7 cellular contexts compared by ENCODE assay signal in the genomic region with DNA sequence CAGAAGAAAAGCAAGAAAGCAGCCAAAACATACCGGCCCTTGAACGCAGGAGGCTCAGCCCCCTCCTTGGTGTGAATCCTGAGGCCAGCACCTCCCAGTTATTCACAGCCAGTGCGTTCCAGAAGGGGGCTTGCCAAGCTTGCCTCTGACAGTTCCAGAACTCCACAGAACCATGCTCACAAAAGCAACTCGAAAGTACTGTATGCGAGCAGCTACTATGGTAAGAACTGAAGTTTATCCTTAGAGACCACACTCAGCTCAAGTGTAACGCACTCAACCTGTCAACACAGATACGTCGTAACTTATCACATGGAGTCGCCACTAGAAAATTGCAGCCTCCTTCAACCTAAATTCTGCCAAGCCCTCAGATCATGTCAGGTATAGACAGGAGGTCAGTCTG. TPM values are rescaled to one million over a fixed set of nuclear protein-coding genes. Genes with fewer than 3 reads are reported as not detected.
DNase-seq lines count a peak whose midpoint lies in the region; ATAC-seq and TF ChIP-seq lines count a peak whose summit lies in the region.

No MANE protein-coding gene starts in this region.

- H4K20me1 ChIP-seq in HCT116 (ENCODE audit: insufficient read depth) (no peaks in the 10 kb centered on the region), smooth muscle cell (ENCODE audit: low read depth) (peaks cover 52% of the 10 kb centered on the region)

- TSS peak; percentile 41 for BruUV-seq in HCT116 (replicated peaks; lab: Mats Ljungman, UMichigan)

- 21 to 36% methylated on average over 9 of the region's 9 CpGs for WGBS in heart right ventricle, 2 donors
- WGBS in smooth muscle cell (ENCODE audit: low lambda C conversion rate), result 62% methylated on average over 9 of the region's 9 CpGs

- H3K4me3 Mint-ChIP-seq in WTC11, result peak overlapping the region; percentile 85

- H3K4me1 Mint-ChIP-seq in WTC11, result peaks cover 21% of the 10 kb centered on the region

- no peaks in the 10 kb centered on the region for H3K9me2 ChIP-seq in HCT116 (ENCODE audit: insufficient read depth)

- H3K27ac ChIP-seq in HCT116 (ENCODE audit: low read depth, low read length) (no peak overlapping the region), heart right ventricle (peak overlapping the region in 9 of 10 donors; percentile 86 to 98 (median 96)), smooth muscle cell (ENCODE audit: low read depth) (peak overlapping the region; percentile 61)

- no peak for TF ChIP-seq RAD21 in HCT116 (IDR thresholded peaks at IDR 0.05; ENCODE audit: low read depth)

- TF ChIP-seq POLR2A in HCT116 (IDR thresholded peaks at IDR 0.05; ENCODE audit: borderline replicate concordance, extremely low read depth, insufficient read depth, insufficient read length), result no peak

- H3K36me3 Mint-ChIP-seq in WTC11, result peaks cover 3% of the 10 kb centered on the region; the same call in 1 of the 2 replicates

- H3K27me3 Mint-ChIP-seq in WTC11 (ENCODE audit: low read depth), result no peaks in the 10 kb centered on the region

- H3K9me3 ChIP-seq in HCT116 (ENCODE audit: control insufficient read depth in 1 of 2, insufficient read depth in 1 of 2, low read depth in 1 of 2, low read length in 2 of 2) (no peaks in the 10 kb centered on the region), heart right ventricle (no peaks in the 10 kb centered on the region), smooth muscle cell (replicated peaks; ENCODE audit: low read depth) (no peaks in the 10 kb centered on the region)

- ATAC-seq in HCT116, result no peak
- no peak for ATAC-seq in WTC11
- peak in 3 of 8 donors; percentile 2 to 10 (median 6) for ATAC-seq in heart right ventricle
- ATAC-seq in GM18868 (IDR thresholded peaks at IDR 0.05; ENCODE audit: unreplicated experiment), result no peak

- H3K79me2 ChIP-seq in HCT116 (ENCODE audit: insufficient read depth, low read length) (peaks cover 58% of the 10 kb centered on the region), smooth muscle cell (ENCODE audit: low read depth) (peaks cover 60% of the 10 kb centered on the region)

- POLR2A ChIA-PET in HCT116 (lab: Charles Lee) (no interaction called here), WTC11 (lab: Charles Lee) (no interaction called here)

- H3K4me3 ChIP-seq in HCT116 (replicated peaks in 1 of 2; ENCODE audit: low read depth in 1 of 2, low read length in 2 of 2), result peak overlapping the region; percentile 91 to 98
- peak overlapping the region in 9 of 10 donors; percentile 65 to 97 (median 96) for H3K4me3 ChIP-seq in heart right ventricle
- peak overlapping the region; percentile 92 for H3K4me3 ChIP-seq in smooth muscle cell

- H3K4me2 ChIP-seq in HCT116 (ENCODE audit: low read length) (peak overlapping the region; percentile 87), smooth muscle cell (peak overlapping the region; percentile 97)

- RAD21 ChIA-PET in HCT116 (lab: Charles Lee; ENCODE audit: low non-redundant PET in 1 of 2, low total read pairs in 2 of 2, uncharacterized antibody in 2 of 2, unreplicated experiment in 2 of 2), result no interaction called here

- H3K9me3 Mint-ChIP-seq in WTC11, result no peaks in the 10 kb centered on the region

- no peak overlapping the region for H2AFZ ChIP-seq in HCT116 (ENCODE audit: low read depth, low read length, poor library complexity, severe bottlenecking)
- H2AFZ ChIP-seq in smooth muscle cell (ENCODE audit: low read depth), result no peak overlapping the region

- intact Hi-C loops in HCT116 (cut with micrococcal nuclease), result loop anchor here (10.0 kb wide), 5 partner anchors 95 to 875 kb away; partner anchors contain the start of gene OLFM1
- intact Hi-C loops in heart right ventricle (cut with DNase I), result loop anchor here in 7 of 10 donors (2.0 to 10.0 kb wide), 7 partner anchors 48 to 322 kb away; partner anchors contain the start of genes CAMSAP1 (in 6 of the 7) and TMEM250 (in 3 of the 7)

- H3F3A ChIP-seq in smooth muscle cell (ENCODE audit: low read depth), result no peaks in the 10 kb centered on the region

- H3K27me3 ChIP-seq in HCT116 (ENCODE audit: insufficient read depth, low read length), result no peaks in the 10 kb centered on the region
- H3K27me3 ChIP-seq in heart right ventricle, result no peaks in the 10 kb centered on the region
- H3K27me3 ChIP-seq in smooth muscle cell (ENCODE audit: low read depth), result no peaks in the 10 kb centered on the region

- TF ChIP-seq CTCF in HCT116 (IDR thresholded peaks at IDR 0.05 in 2 of 3, conservative IDR thresholded peaks at IDR 0.05 in 1 of 3; ENCODE audit: borderline replicate concordance in 1 of 3, insufficient read depth in 1 of 3, low read depth in 2 of 3, low read length in 2 of 3), result no peak
- TF ChIP-seq CTCF in WTC11 (IDR thresholded peaks at IDR 0.05), result no peak
- TF ChIP-seq CTCF in heart right ventricle (IDR thresholded peaks at IDR 0.05), result no peak
- no peak for TF ChIP-seq CTCF in smooth muscle cell (IDR thresholded peaks at IDR 0.05; ENCODE audit: borderline replicate concordance, insufficient read depth, poor library complexity, severe bottlenecking)

- H3K36me3 ChIP-seq in HCT116 (ENCODE audit: control insufficient read depth in 1 of 2, insufficient read depth in 2 of 2, low read length in 2 of 2), result peaks cover 0 to 4% of the 10 kb centered on the region in 2 experiments; a peak in 1 of 4 replicates
- H3K36me3 ChIP-seq in heart right ventricle, result peaks cover 0 to 9% (median 0%) of the 10 kb centered on the region in 9 donors
- no peaks in the 10 kb centered on the region for H3K36me3 ChIP-seq in smooth muscle cell (ENCODE audit: low read depth)

- CTCF ChIA-PET in HCT116 (lab: Charles Lee), result no interaction called here
- CTCF ChIA-PET in WTC11 (lab: Charles Lee), result interaction anchor here (0.9 to 2.6 kb wide), 4 partner anchors 9 to 179 kb away, joined by 4 to 12 read pairs (median 8); no protein-coding TSS in a partner anchor

- peak overlapping the region; percentile 7; the same call in 1 of the 2 replicates for H3K27ac Mint-ChIP-seq in WTC11

- H3K4me1 ChIP-seq in HCT116 (ENCODE audit: control insufficient read depth in 1 of 2, insufficient read depth in 2 of 2, low read length in 2 of 2) (peaks cover 15 to 22% of the 10 kb centered on the region in 2 experiments), heart right ventricle (peaks cover 4 to 61% (median 42%) of the 10 kb centered on the region in 9 donors), smooth muscle cell (ENCODE audit: low read depth) (peaks cover 7% of the 10 kb centered on the region)

- H3K9ac ChIP-seq in HCT116 (ENCODE audit: low read length) (peak overlapping the region; percentile 92), smooth muscle cell (ENCODE audit: low read depth) (peak overlapping the region; percentile 82)

- DNase-seq in HCT116 (ENCODE audit: low read depth, low spot score) (no peak), WTC11 (ENCODE audit: low spot score) (no peak), heart right ventricle (no peak), smooth muscle cell (lab: John Stamatoyannopoulos, UW; ENCODE audit: unreplicated experiment) (no peak), NCI-H69 (lab: John Stamatoyannopoulos, UW) (no peak)
- DNase-seq in stimulated activated CD8-positive, alpha-beta memory T cell treated with anti-CD3 and anti-CD28 coated beads, Interleukin-4, amount 100 ng/mL, for 48 hours, result no peak

TF ChIP-seq in HCT116, 20 proteins besides CTCF, POLR2A, EP300 and RAD21 (continues in another document):
- no peak for TF ChIP-seq JUND (IDR thresholded peaks at IDR 0.05)
- TF ChIP-seq ZFX (IDR thresholded peaks at IDR 0.05), result no peak
- TF ChIP-seq ELF1 (IDR thresholded peaks at IDR 0.05; ENCODE audit: borderline replicate concordance, low read depth), result no peak
- no peak for TF ChIP-seq MAX (IDR thresholded peaks at IDR 0.05)

TF ChIP-seq in WTC11, 78 proteins besides CTCF, POLR2A, EP300 and RAD21 (continues in another document):
- TF ChIP-seq ELF4 (CRISPR knock-in tag; IDR thresholded peaks at IDR 0.05; ENCODE audit: low read depth), result no peak
- no peak for TF ChIP-seq TP53 (CRISPR knock-in tag; IDR thresholded peaks at IDR 0.05)
- TF ChIP-seq SP1 (CRISPR knock-in tag; conservative IDR thresholded peaks at IDR 0.05), result no peak
- no peak for TF ChIP-seq JAZF1 (CRISPR knock-in tag; IDR thresholded peaks at IDR 0.05)
- TF ChIP-seq STAT6 (CRISPR knock-in tag; conservative IDR thresholded peaks at IDR 0.05; ENCODE audit: low read depth), result no peak
- no peak for TF ChIP-seq IRF2 (CRISPR knock-in tag; IDR thresholded peaks at IDR 0.05; ENCODE audit: borderline replicate concordance, low read depth)
- no peak for TF ChIP-seq ATF1 (CRISPR knock-in tag; IDR thresholded peaks at IDR 0.05)
- no peak for TF ChIP-seq CREM (CRISPR knock-in tag; IDR thresholded peaks at IDR 0.05)
- no peak for TF ChIP-seq ZNF423 (CRISPR knock-in tag; IDR thresholded peaks at IDR 0.05)
- no peak for TF ChIP-seq CREB1 (CRISPR knock-in tag; IDR thresholded peaks at IDR 0.05)

RNA-seq across cellular contexts. Expression of gene UBAC1, which starts 1.4 kb away (rescaled TPM):
- 54.8 TPM for total RNA-seq in HCT116 (2021; ENCODE audit: unreplicated experiment)
- polyA plus RNA-seq in HCT116 (2012), result 37.7 and 48.4 TPM in 2 replicates
- total RNA-seq in WTC11 (2021), result 46.4 to 55.6 TPM (median 53.3 TPM) in 3 replicates
- total RNA-seq in heart right ventricle, result 100 to 1,000 TPM in 2 of 10 donors, 10 to 100 TPM in 8; 73.8 to 138 (median 85.4) TPM
- 100 to 1,000 TPM in 1 of 2 donors, 10 to 100 TPM in 1; 83.8 to 172 TPM for polyA plus RNA-seq in heart right ventricle
- total RNA-seq in smooth muscle cell, result 34.3 and 35.3 TPM in 2 replicates
- polyA plus RNA-seq in smooth muscle cell, result 43.5 and 50.4 TPM in 2 replicates

RNA-seq across cellular contexts. Expression of gene CAMSAP1, which starts 52.5 kb away (rescaled TPM):
- total RNA-seq in HCT116 (2021; ENCODE audit: unreplicated experiment) (33.1 TPM), WTC11 (2021) (33.5 to 40.5 TPM (median 35.8 TPM) in 3 replicates), heart right ventricle (10 to 100 TPM; 15.6 to 25.0 (median 20.6) TPM), smooth muscle cell (15.1 and 17.8 TPM in 2 replicates)
- 17.8 and 18.1 TPM in 2 replicates for polyA plus RNA-seq in HCT116 (2012)
- polyA plus RNA-seq in heart right ventricle (10 to 100 TPM in 1 of 2 donors, 1 to 10 TPM in 1; 6.7 to 10.5 TPM), smooth muscle cell (5.3 and 5.4 TPM in 2 replicates)
